In genomic region chr19:4386038-4386782, GRCh38 we compare ENCODE assay signal across 1 cellular context.
TF ChIP-seq lines count a peak whose summit lies in the region.

No MANE protein-coding gene starts in this region.

TF ChIP-seq in GM12878, 131 proteins besides CTCF, POLR2A, EP300 and RAD21:
- TF ChIP-seq YY1 (IDR thresholded peaks at IDR 0.05; ENCODE audit: low read depth, low read length): no peak
- peak; percentile 23; the same call in 1 of the 2 replicates for TF ChIP-seq POLR2AphosphoS5 (IDR thresholded peaks at IDR 0.05; ENCODE audit: low read length)
- no peak for TF ChIP-seq EGR1 (IDR thresholded peaks at IDR 0.05; ENCODE audit: borderline replicate concordance in 1 of 2, low read depth in 2 of 2, low read length in 2 of 2)
- no peak for TF ChIP-seq POU2F2 (IDR thresholded peaks at IDR 0.05; ENCODE audit: borderline replicate concordance, low read depth, low read length)
- no peak for TF ChIP-seq NFIC (IDR thresholded peaks at IDR 0.05; ENCODE audit: low read depth, low read length)
- TF ChIP-seq KDM1A (IDR thresholded peaks at IDR 0.05; ENCODE audit: borderline replicate concordance): no peak
